24 cellular contexts compared by ENCODE assay signal in the genomic region with DNA sequence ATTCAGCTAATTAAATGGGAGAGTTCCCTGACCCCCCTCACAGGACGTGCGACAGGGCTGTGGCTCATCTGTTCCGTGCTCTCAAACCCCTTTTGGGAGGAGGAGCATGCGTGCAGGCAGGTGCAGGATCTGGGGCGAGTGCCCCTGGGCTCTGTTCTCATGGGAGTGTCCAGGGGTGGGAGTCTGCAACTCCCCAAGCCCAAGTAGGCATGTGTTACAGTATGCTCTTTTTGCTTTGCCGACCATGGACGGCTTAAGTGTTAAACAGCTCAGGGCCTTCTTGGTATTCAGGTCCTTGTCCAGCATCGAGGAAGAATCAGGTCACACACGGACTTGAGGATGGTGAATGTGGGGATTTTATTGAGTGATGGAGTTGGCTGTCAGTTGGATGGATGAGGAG.
DNase-seq lines count a peak whose midpoint lies in the region; TF ChIP-seq lines count a peak whose summit lies in the region.
"Had no signal": no experiment of that assay in that cellular context is flagged by ENCODE, and none has a peak within 500 bp of the region (broad histone marks: within the 10 kb centered on the region; RNA-seq: fewer than 3 reads in every experiment).

No MANE protein-coding gene starts in this region.

- peak overlapping the region in 7 of 11 experiments; percentile 0 to 65 (median 49); a peak in 11 of 22 replicates for H3K9ac ChIP-seq in BLaER1 treated with 17β-estradiol and CSF1 and Interleukin-3, amounts not matched to agents 10 nM and 100 nM

- DNase-seq in activated CD4-positive, alpha-beta T cell treated with anti-CD3 and anti-CD28 coated beads, Interleukin-2, amount 10 ng/mL, durations not matched to agents 24 days and 14 days, result no peak
- no peak for DNase-seq in activated CD4-positive, alpha-beta T cell treated with anti-CD3 and anti-CD28 coated beads for 48 hours
- DNase-seq in activated CD4-positive, alpha-beta memory T cell treated with anti-CD3 and anti-CD28 coated beads, Interleukin-2, amount 10 ng/mL, durations not matched to agents 7 days and 5 days, result no peak
- DNase-seq in mesothelial cell of epicardium (ENCODE audit: low spot score in 2 of 2, unreplicated experiment in 2 of 2) (no peak), brain microvascular endothelial cell (no peak), type B pancreatic cell (ENCODE audit: extremely low spot score, unreplicated experiment) (no peak)
- DNase-seq: activated CD4-positive, alpha-beta T cell treated with anti-CD3 and anti-CD28 coated beads for 4 hours; activated CD8-positive, alpha-beta memory T cell treated with anti-CD3 and anti-CD28 coated beads, Interleukin-2, amount 50 U/mL, for 4 hours; activated gamma-delta T cell; anterior cingulate cortex; caudate nucleus; H7; MV-4-11; NCI-H524; nephron progenitor cell; Peyer's patch; posterior cingulate gyrus; stimulated activated CD4-positive, alpha-beta T cell treated with anti-CD3 and anti-CD28 coated beads, Interleukin-15, amount 100 ng/mL, for 24 hours; upper lobe of right lung had no signal

- CTCF ChIA-PET in activated CD4-positive, alpha-beta memory T cell treated with anti-CD3 and anti-CD28 coated beads, Interleukin-2, amount 10 ng/mL, durations not matched to agents 7 days and 5 days (lab: Charles Lee), result interaction anchor here (2.5 kb wide), 1 partner anchor 18 kb away, joined by 9 read pairs; no protein-coding TSS in a partner anchor

- POLR2A ChIA-PET in activated CD4-positive, alpha-beta memory T cell treated with anti-CD3 and anti-CD28 coated beads, Interleukin-2, amount 10 ng/mL, durations not matched to agents 7 days and 5 days (lab: Charles Lee), result interaction anchor here (1.6 to 2.1 kb wide), 2 partner anchors 10 to 12 kb away, joined by 5 to 8 read pairs; no protein-coding TSS in a partner anchor

- no peaks in the 10 kb centered on the region for H3K9me3 Mint-ChIP-seq in activated CD4-positive, alpha-beta T cell treated with anti-CD3 and anti-CD28 coated beads, Interleukin-2, amount 10 ng/mL, durations not matched to agents 24 days and 14 days
- H3K9me3 Mint-ChIP-seq in activated CD4-positive, alpha-beta memory T cell treated with anti-CD3 and anti-CD28 coated beads, Interleukin-2, amount 10 ng/mL, durations not matched to agents 7 days and 5 days, result no peaks in the 10 kb centered on the region
- H3K9me3 Mint-ChIP-seq in nephron, result peaks cover 3% of the 10 kb centered on the region
- H3K9me3 Mint-ChIP-seq in mesothelial cell of epicardium, result no peaks in the 10 kb centered on the region
- H3K9me3 Mint-ChIP-seq in type B pancreatic cell, result peaks cover 4% of the 10 kb centered on the region
- H3K9me3 Mint-ChIP-seq: dendritic cell treated with granulocyte-macrophage colony-stimulating factor and Interleukin-4, amounts not matched to agents 40 ng/mL and 50 ng/mL, for 4 days had no signal

- peak overlapping the region; percentile 51 to 99 (median 77) for H3K4me2 ChIP-seq in BLaER1 treated with 17β-estradiol and CSF1 and Interleukin-3, amounts not matched to agents 10 nM and 100 nM
- H3K4me2 ChIP-seq: A549 had no signal

- TF ChIP-seq CTCF in nephron (IDR thresholded peaks at IDR 0.05; ENCODE audit: unreplicated experiment in 3 of 3) (no peak), mesothelial cell of epicardium (IDR thresholded peaks at IDR 0.05; ENCODE audit: unreplicated experiment) (no peak), brain microvascular endothelial cell (IDR thresholded peaks at IDR 0.05; ENCODE audit: low read depth, low read length, missing control alignments) (no peak), type B pancreatic cell (conservative IDR thresholded peaks at IDR 0.05) (no peak)

- H3K27me3 ChIP-seq in BLaER1 treated with 17β-estradiol and CSF1 and Interleukin-3, amounts not matched to agents 10 nM and 100 nM, result no peaks in the 10 kb centered on the region
- H3K27me3 ChIP-seq in brain microvascular endothelial cell (replicated peaks), result no peaks in the 10 kb centered on the region
- H3K27me3 ChIP-seq: gastroesophageal sphincter, Peyer's patch, upper lobe of right lung had no signal

- H3K36me3 ChIP-seq in BLaER1 treated with 17β-estradiol and CSF1 and Interleukin-3, amounts not matched to agents 10 nM and 100 nM, result peaks cover 6 to 31% (median 15%) of the 10 kb centered on the region in 11 experiments; a peak in 18 of 22 replicates
- peaks cover 3% of the 10 kb centered on the region for H3K36me3 ChIP-seq in brain microvascular endothelial cell (replicated peaks)
- H3K36me3 ChIP-seq: gastroesophageal sphincter, Peyer's patch had no signal

- intact Hi-C loops in activated CD4-positive, alpha-beta T cell treated with anti-CD3 and anti-CD28 coated beads, Interleukin-2, amount 10 ng/mL, durations not matched to agents 24 days and 14 days (cut with micrococcal nuclease), result loop anchor here (5.0 kb wide), 1 partner anchor 36 kb away; no protein-coding TSS in a partner anchor

- peaks cover 65 to 84% (median 80%) of the 10 kb centered on the region in 10 experiments for H3K4me1 ChIP-seq in BLaER1 treated with 17β-estradiol and CSF1 and Interleukin-3, amounts not matched to agents 10 nM and 100 nM

- peaks cover 0 to 90% (median 0%) of the 10 kb centered on the region in 11 experiments; a peak in 4 of 22 replicates for H4K20me1 ChIP-seq in BLaER1 treated with 17β-estradiol and CSF1 and Interleukin-3, amounts not matched to agents 10 nM and 100 nM

- H3K9me3 ChIP-seq in BLaER1 treated with 17β-estradiol and CSF1 and Interleukin-3, amounts not matched to agents 10 nM and 100 nM (replicated peaks in 1 of 11), result peaks cover 0 to 16% (median 4%) of the 10 kb centered on the region in 11 experiments; a peak in 8 of 22 replicates
- H3K9me3 ChIP-seq: A549, gastroesophageal sphincter, Peyer's patch, upper lobe of right lung had no signal

- peak overlapping the region in 4 of 10 experiments; percentile 7 to 54 (median 44); a peak in 5 of 20 replicates for H3K4me3 ChIP-seq in BLaER1 treated with 17β-estradiol and CSF1 and Interleukin-3, amounts not matched to agents 10 nM and 100 nM
- H3K4me3 ChIP-seq in brain microvascular endothelial cell (ENCODE audit: low read depth, low read length), result no peak overlapping the region
- H3K4me3 ChIP-seq: A549, gastroesophageal sphincter, Peyer's patch, upper lobe of right lung had no signal

- H3K27me3 Mint-ChIP-seq in activated CD4-positive, alpha-beta T cell treated with anti-CD3 and anti-CD28 coated beads, Interleukin-2, amount 10 ng/mL, durations not matched to agents 24 days and 14 days, result no peaks in the 10 kb centered on the region
- H3K27me3 Mint-ChIP-seq in activated CD4-positive, alpha-beta memory T cell treated with anti-CD3 and anti-CD28 coated beads, Interleukin-2, amount 10 ng/mL, durations not matched to agents 7 days and 5 days, result no peaks in the 10 kb centered on the region
- H3K27me3 Mint-ChIP-seq in nephron (ENCODE audit: low read depth) (no peaks in the 10 kb centered on the region), mesothelial cell of epicardium (ENCODE audit: low read depth) (no peaks in the 10 kb centered on the region), type B pancreatic cell (no peaks in the 10 kb centered on the region)
- H3K27me3 Mint-ChIP-seq: dendritic cell treated with granulocyte-macrophage colony-stimulating factor and Interleukin-4, amounts not matched to agents 40 ng/mL and 50 ng/mL, for 4 days had no signal

- H3K36me3 Mint-ChIP-seq in activated CD4-positive, alpha-beta T cell treated with anti-CD3 and anti-CD28 coated beads, Interleukin-2, amount 10 ng/mL, durations not matched to agents 24 days and 14 days (ENCODE audit: low read depth), result peaks cover 54% of the 10 kb centered on the region
- peaks cover 49% of the 10 kb centered on the region for H3K36me3 Mint-ChIP-seq in activated CD4-positive, alpha-beta memory T cell treated with anti-CD3 and anti-CD28 coated beads, Interleukin-2, amount 10 ng/mL, durations not matched to agents 7 days and 5 days (ENCODE audit: low read depth)
- H3K36me3 Mint-ChIP-seq in nephron (ENCODE audit: low read depth) (peaks cover 22% of the 10 kb centered on the region), mesothelial cell of epicardium (peaks cover 8% of the 10 kb centered on the region), type B pancreatic cell (peaks cover 31% of the 10 kb centered on the region)

- in situ Hi-C loops in brain microvascular endothelial cell (cut with HindIII; ENCODE audit: low pct_ligation_motif_present, low sequenced_read_pairs), result loop anchor here (25.0 kb wide), 1 partner anchor 366 kb away; no protein-coding TSS in a partner anchor

- H3K4me3 Mint-ChIP-seq in activated CD4-positive, alpha-beta T cell treated with anti-CD3 and anti-CD28 coated beads, Interleukin-2, amount 10 ng/mL, durations not matched to agents 24 days and 14 days, result no peak overlapping the region
- H3K4me3 Mint-ChIP-seq in activated CD4-positive, alpha-beta memory T cell treated with anti-CD3 and anti-CD28 coated beads, Interleukin-2, amount 10 ng/mL, durations not matched to agents 7 days and 5 days, result no peak overlapping the region
- no peak overlapping the region for H3K4me3 Mint-ChIP-seq in nephron
- H3K4me3 Mint-ChIP-seq in mesothelial cell of epicardium, result no peak overlapping the region
- no peak overlapping the region for H3K4me3 Mint-ChIP-seq in type B pancreatic cell
- H3K4me3 Mint-ChIP-seq: dendritic cell treated with granulocyte-macrophage colony-stimulating factor and Interleukin-4, amounts not matched to agents 40 ng/mL and 50 ng/mL, for 4 days; nephron progenitor cell had no signal

- H3K27ac ChIP-seq in BLaER1 treated with 17β-estradiol and CSF1 and Interleukin-3, amounts not matched to agents 10 nM and 100 nM, result peak overlapping the region in 10 of 11 experiments; percentile 8 to 65 (median 52); a peak in 17 of 22 replicates
- no peak overlapping the region for H3K27ac ChIP-seq in brain microvascular endothelial cell
- H3K27ac ChIP-seq: A549, gastroesophageal sphincter, Peyer's patch, upper lobe of right lung had no signal

- peaks cover 58% of the 10 kb centered on the region for H3K4me1 Mint-ChIP-seq in activated CD4-positive, alpha-beta T cell treated with anti-CD3 and anti-CD28 coated beads, Interleukin-2, amount 10 ng/mL, durations not matched to agents 24 days and 14 days
- H3K4me1 Mint-ChIP-seq in activated CD4-positive, alpha-beta memory T cell treated with anti-CD3 and anti-CD28 coated beads, Interleukin-2, amount 10 ng/mL, durations not matched to agents 7 days and 5 days, result peaks cover 67% of the 10 kb centered on the region
- H3K4me1 Mint-ChIP-seq in nephron (peaks cover 51% of the 10 kb centered on the region), mesothelial cell of epicardium (peaks cover 44% of the 10 kb centered on the region), type B pancreatic cell (ENCODE audit: unreplicated experiment) (peaks cover 32% of the 10 kb centered on the region)

- peak overlapping the region; percentile 81 for H3K27ac Mint-ChIP-seq in activated CD4-positive, alpha-beta T cell treated with anti-CD3 and anti-CD28 coated beads, Interleukin-2, amount 10 ng/mL, durations not matched to agents 24 days and 14 days
- peak overlapping the region; percentile 38 for H3K27ac Mint-ChIP-seq in activated CD4-positive, alpha-beta memory T cell treated with anti-CD3 and anti-CD28 coated beads, Interleukin-2, amount 10 ng/mL, durations not matched to agents 7 days and 5 days
- H3K27ac Mint-ChIP-seq in nephron, result peak overlapping the region; percentile 55 to 73 (median 59)
- no peak overlapping the region for H3K27ac Mint-ChIP-seq in mesothelial cell of epicardium
- H3K27ac Mint-ChIP-seq in type B pancreatic cell, result no peak overlapping the region
- H3K27ac Mint-ChIP-seq: dendritic cell treated with granulocyte-macrophage colony-stimulating factor and Interleukin-4, amounts not matched to agents 40 ng/mL and 50 ng/mL, for 4 days; nephron progenitor cell had no signal

Comparison
In these comparisons a context has a peak if more than half of its experiments do, and no peak if none do; other contexts are left out.
1. H3K27ac Mint-ChIP-seq: peak in activated CD4-positive, alpha-beta T cell treated with anti-CD3 and anti-CD28 coated beads, Interleukin-2, amount 10 ng/mL, durations not matched to agents 24 days and 14 days (single experiment), activated CD4-positive, alpha-beta memory T cell treated with anti-CD3 and anti-CD28 coated beads, Interleukin-2, amount 10 ng/mL, durations not matched to agents 7 days and 5 days (single experiment) and nephron (3 of 3); none in mesothelial cell of epicardium (single experiment) and type B pancreatic cell (single experiment).